ENCODE assay signal across 26 cellular contexts in genomic region chrX:137387646-137388045, GRCh38.
"Had no signal": no experiment of that assay in that cellular context is flagged by ENCODE, and none has a peak within 500 bp of the region (broad histone marks: within the 10 kb centered on the region; RNA-seq: fewer than 3 reads in every experiment).

No MANE protein-coding gene starts in this region.

- H3K4me3 ChIP-seq: dorsolateral prefrontal cortex, hepatocyte, left ventricle myocardium inferior, lower lobe of right lung, neural progenitor cell, pancreas, smooth muscle cell, suprapubic skin, thyroid gland, upper lobe of left lung, uterus had no signal

- H3K9me3 ChIP-seq: left ventricle myocardium inferior, lower lobe of right lung, pancreas, suprapubic skin, thyroid gland, upper lobe of left lung, uterus had no signal

- FAIRE-seq: kidney, pancreas had no signal

- H3K27me3 ChIP-seq: hepatocyte, neural progenitor cell, suprapubic skin, thyroid gland, upper lobe of left lung, uterus had no signal

- ATAC-seq: left cardiac atrium; lower lobe of right lung; natural killer cell treated with Interleukin-12 subunit alpha and Interleukin-12 subunit beta and Interleukin-15 and Interleukin-18, amount 100 ng/mL, for 72 hours; pancreas; right cardiac atrium; stimulated activated effector memory CD8-positive, alpha-beta T cell treated with anti-CD3 and anti-CD28 coated beads, Interleukin-12 subunit alpha, Interleukin-12 subunit beta, amount 100 ng/mL, for 72 hours; stimulated activated naive CD8-positive, alpha-beta T cell treated with anti-CD3 and anti-CD28 coated beads, Interleukin-15, Interleukin-2, amounts not matched to agents 100 U/mL and 50 U/mL, for 24 hours had no signal

- H3K36me3 Mint-ChIP-seq: memory B cell; mesothelial cell of epicardium; natural killer cell treated with Interleukin-12 subunit alpha and Interleukin-12 subunit beta and Interleukin-15 and Interleukin-18, amount 100 ng/mL, for 72 hours; stimulated activated effector memory CD8-positive, alpha-beta T cell treated with anti-CD3 and anti-CD28 coated beads, Interleukin-12 subunit alpha, Interleukin-12 subunit beta, amount 100 ng/mL, for 72 hours had no signal

- H3K27ac Mint-ChIP-seq: memory B cell; mesothelial cell of epicardium; natural killer cell treated with Interleukin-12 subunit alpha and Interleukin-12 subunit beta and Interleukin-15 and Interleukin-18, amount 100 ng/mL, for 72 hours; neural progenitor cell; progenitor cell of endocrine pancreas; stimulated activated effector memory CD8-positive, alpha-beta T cell treated with anti-CD3 and anti-CD28 coated beads, Interleukin-12 subunit alpha, Interleukin-12 subunit beta, amount 100 ng/mL, for 72 hours had no signal

- H3K27me3 Mint-ChIP-seq: memory B cell, progenitor cell of endocrine pancreas had no signal

- H3K27ac ChIP-seq: dorsolateral prefrontal cortex, hepatocyte, left ventricle myocardium inferior, lower lobe of right lung, neural progenitor cell, pancreas, suprapubic skin, thyroid gland, upper lobe of left lung, uterus had no signal

- H3K4me1 Mint-ChIP-seq: memory B cell; mesothelial cell of epicardium; neural progenitor cell; stimulated activated effector memory CD8-positive, alpha-beta T cell treated with anti-CD3 and anti-CD28 coated beads, Interleukin-12 subunit alpha, Interleukin-12 subunit beta, amount 100 ng/mL, for 72 hours had no signal

- H3K36me3 ChIP-seq: left ventricle myocardium inferior, lower lobe of right lung, neural progenitor cell, pancreas, suprapubic skin, thyroid gland, upper lobe of left lung, uterus had no signal

- H3K4me1 ChIP-seq: left ventricle myocardium inferior, lower lobe of right lung, neural progenitor cell, pancreas, suprapubic skin, thyroid gland, upper lobe of left lung, uterus had no signal

- H3K4me3 Mint-ChIP-seq: memory B cell; mesothelial cell of epicardium; natural killer cell treated with Interleukin-12 subunit alpha and Interleukin-12 subunit beta and Interleukin-15 and Interleukin-18, amount 100 ng/mL, for 72 hours; neural progenitor cell; stimulated activated effector memory CD8-positive, alpha-beta T cell treated with anti-CD3 and anti-CD28 coated beads, Interleukin-12 subunit alpha, Interleukin-12 subunit beta, amount 100 ng/mL, for 72 hours had no signal

- DNase-seq: dorsolateral prefrontal cortex; effector CD8-positive, alpha-beta T cell; foreskin melanocyte; head of caudate nucleus; kidney; left cardiac atrium; left ventricle myocardium inferior; lower lobe of right lung; occipital lobe; pancreas; right cardiac atrium; stimulated activated CD4-positive, alpha-beta T cell treated with anti-CD3 and anti-CD28 coated beads, Interleukin-4, amount 100 ng/mL, for 1 hour; stimulated activated CD8-positive, alpha-beta memory T cell treated with anti-CD3 and anti-CD28 coated beads, Interleukin-4, amount 100 ng/mL, for 48 hours; stimulated activated naive CD8-positive, alpha-beta T cell treated with anti-CD3 and anti-CD28 coated beads, Interleukin-15, Interleukin-2, amounts not matched to agents 100 U/mL and 50 U/mL, for 24 hours; thyroid gland; upper lobe of left lung; uterus had no signal

- H3K9me3 Mint-ChIP-seq: natural killer cell treated with Interleukin-12 subunit alpha and Interleukin-12 subunit beta and Interleukin-15 and Interleukin-18, amount 100 ng/mL, for 72 hours had no signal
